Comparison of ENCODE assay signal across 17 cellular contexts in the genomic region with DNA sequence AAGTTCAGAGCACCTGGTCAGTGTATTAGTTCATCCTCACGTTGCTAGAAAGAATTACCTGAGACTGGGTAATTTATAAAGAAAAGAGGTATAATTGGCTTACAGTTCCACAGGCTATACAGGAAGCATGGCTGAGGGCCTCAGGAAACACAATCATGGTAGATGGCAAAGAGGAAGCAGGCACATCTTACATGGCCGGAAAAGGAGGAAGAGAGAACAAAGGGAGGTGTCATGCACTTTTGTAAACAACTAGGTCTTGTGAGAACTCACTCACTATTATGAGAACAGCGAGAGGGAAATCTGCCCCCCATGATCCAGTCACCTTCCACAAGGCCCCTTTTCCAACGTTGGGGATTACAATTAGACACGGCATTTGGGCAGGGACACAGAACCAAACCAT. TPM values are rescaled to one million over a fixed set of nuclear protein-coding genes. Genes with fewer than 3 reads are reported as not detected.
DNase-seq lines count a peak whose midpoint lies in the region; ATAC-seq, FAIRE-seq and TF ChIP-seq lines count a peak whose summit lies in the region.
"Had no signal": no experiment of that assay in that cellular context is flagged by ENCODE, and none has a peak within 500 bp of the region (broad histone marks: within the 10 kb centered on the region; RNA-seq: fewer than 3 reads in every experiment).

No MANE protein-coding gene starts in this region.

- no peak overlapping the region; a peak in 1 of 22 replicates for H3K9ac ChIP-seq in BLaER1 treated with 17β-estradiol and CSF1 and Interleukin-3, amounts not matched to agents 10 nM and 100 nM
- H3K9ac ChIP-seq: KMS-11 had no signal

- ATAC-seq in GM21529 (IDR thresholded peaks at IDR 0.05; ENCODE audit: unreplicated experiment) (no peak), GM21423 (IDR thresholded peaks at IDR 0.05; ENCODE audit: unreplicated experiment) (no peak)

- H3K36me3 ChIP-seq in BLaER1 treated with 17β-estradiol and CSF1 and Interleukin-3, amounts not matched to agents 10 nM and 100 nM: peaks cover 0 to 92% (median 79%) of the 10 kb centered on the region in 11 experiments; a peak in 21 of 22 replicates
- H3K36me3 ChIP-seq in bronchial epithelial cell (ENCODE audit: control insufficient read depth, insufficient read depth, low read length): no peaks in the 10 kb centered on the region
- H3K36me3 ChIP-seq: MG63 had no signal

- FAIRE-seq in bronchial epithelial cell (lab: Jason Lieb, UNC): peak; percentile 50
- FAIRE-seq: A204.1 had no signal

- 0 out of 20 replicates have a peak overlapping the region, but pooled peaks of 1 of the 10 experiments have one; percentile 6 for H3K4me3 ChIP-seq in BLaER1 treated with 17β-estradiol and CSF1 and Interleukin-3, amounts not matched to agents 10 nM and 100 nM
- no peak overlapping the region for H3K4me3 ChIP-seq in bronchial epithelial cell (ENCODE audit: low read depth, low read length)
- H3K4me3 ChIP-seq: MG63, PC-9 had no signal

- no peaks in the 10 kb centered on the region for H4K20me1 ChIP-seq in BLaER1 treated with 17β-estradiol and CSF1 and Interleukin-3, amounts not matched to agents 10 nM and 100 nM

- H3K27me3 ChIP-seq in BLaER1 treated with 17β-estradiol and CSF1 and Interleukin-3, amounts not matched to agents 10 nM and 100 nM: no peaks in the 10 kb centered on the region
- H3K27me3 ChIP-seq in bronchial epithelial cell (ENCODE audit: control insufficient read depth, insufficient read depth, low read length): no peaks in the 10 kb centered on the region
- H3K27me3 ChIP-seq: MG63 had no signal

- no peak for TF ChIP-seq CTCF in bronchial epithelial cell (IDR thresholded peaks at IDR 0.05; ENCODE audit: insufficient read depth, low read length, severe bottlenecking)

- H3K9me3 ChIP-seq in BLaER1 treated with 17β-estradiol and CSF1 and Interleukin-3, amounts not matched to agents 10 nM and 100 nM (replicated peaks in 1 of 11): peaks cover 48 to 59% (median 51%) of the 10 kb centered on the region in 11 experiments
- H3K9me3 ChIP-seq: MG63 had no signal

- H3K4me1 ChIP-seq in BLaER1 treated with 17β-estradiol and CSF1 and Interleukin-3, amounts not matched to agents 10 nM and 100 nM: peaks cover 0 to 9% (median 8%) of the 10 kb centered on the region in 10 experiments; a peak in 9 of 20 replicates

- H3K4me2 ChIP-seq in BLaER1 treated with 17β-estradiol and CSF1 and Interleukin-3, amounts not matched to agents 10 nM and 100 nM: peak overlapping the region in 7 of 11 experiments; percentile 4 to 35 (median 23); a peak in 9 of 22 replicates
- H3K4me2 ChIP-seq: KMS-11, PC-9 had no signal

- peak overlapping the region in 8 of 11 experiments; percentile 10 to 74 (median 55); a peak in 14 of 22 replicates for H3K27ac ChIP-seq in BLaER1 treated with 17β-estradiol and CSF1 and Interleukin-3, amounts not matched to agents 10 nM and 100 nM
- H3K27ac ChIP-seq: KMS-11, PC-9 had no signal

- peak; percentile 55 for DNase-seq in MV-4-11 (lab: John Stamatoyannopoulos, UW)
- no peak for DNase-seq in bronchial epithelial cell (ENCODE audit: low read depth)
- peak; percentile 90 to 98 for DNase-seq in lung microvascular endothelial cell (ENCODE audit: low read depth in 2 of 2)
- DNase-seq in NCI-H345 treated with DMSO at 0.1 percent for 48 hours (lab: John Stamatoyannopoulos, UW; ENCODE audit: unreplicated experiment): no peak
- no peak for DNase-seq in NCI-H2227 (lab: John Stamatoyannopoulos, UW; ENCODE audit: unreplicated experiment)
- DNase-seq: CD4-positive, alpha-beta T cell; H9; MG63; NCI-H187; NCI-H446; NK-92 treated with Interleukin-12 subunit alpha and Interleukin-12 subunit beta, amount 100 ng/mL, for 24 hours; PC-9 had no signal

RNA-seq across cellular contexts. Expression of a gene that starts 28.8 kb away (rescaled TPM):
- total RNA-seq in bronchial epithelial cell (0.26 and 0.53 TPM in 2 replicates), lung microvascular endothelial cell (1.8 and 2.0 TPM in 2 replicates)

Comparison
In these comparisons a context has a peak if more than half of its experiments do, and no peak if none do; other contexts are left out.
1. DNase-seq: peak in MV-4-11 (single experiment) and lung microvascular endothelial cell (2 of 2); none in bronchial epithelial cell (single experiment), NCI-H345 treated with DMSO at 0.1 percent for 48 hours (single experiment) and NCI-H2227 (single experiment).